In genomic region chr3:130759692-130760338, GRCh38 we compare ENCODE assay signal across 8 cellular contexts.
DNase-seq lines count a peak whose midpoint lies in the region; ATAC-seq and TF ChIP-seq lines count a peak whose summit lies in the region.

No MANE protein-coding gene starts in this region.

- H3K27me3 ChIP-seq in DOHH2 (ENCODE audit: control insufficient read depth, low read length) (no peaks in the 10 kb centered on the region), MM.1S (replicated peaks; ENCODE audit: insufficient read depth, low read length) (no peaks in the 10 kb centered on the region)

- no peak overlapping the region for H2AFZ ChIP-seq in MM.1S (ENCODE audit: low read length)

- H3K9me3 ChIP-seq in DOHH2 (ENCODE audit: control insufficient read depth, insufficient read depth, low read length), result no peaks in the 10 kb centered on the region
- H3K9me3 ChIP-seq in MM.1S (replicated peaks; ENCODE audit: insufficient read depth, low read length), result no peaks in the 10 kb centered on the region

- H3K9ac ChIP-seq in MM.1S (ENCODE audit: low read length), result no peak overlapping the region

- POLR2A ChIA-PET in RWPE1 (lab: Yijun Ruan, JAX; ENCODE audit: low non-redundant PET), result no interaction called here

- H3K9me2 ChIP-seq in DOHH2 (replicated peaks; ENCODE audit: control insufficient read depth, low read length) (no peaks in the 10 kb centered on the region), MM.1S (replicated peaks; ENCODE audit: insufficient read depth, low read length) (no peaks in the 10 kb centered on the region)

- no peaks in the 10 kb centered on the region for H3K9me3 Mint-ChIP-seq in activated naive CD4-positive, alpha-beta T cell treated with anti-CD3 and anti-CD28 coated beads, Interleukin-2, amount 10 ng/mL, durations not matched to agents 7 days and 5 days

- CTCF ChIA-PET in RWPE1 (lab: Yijun Ruan, JAX), result interaction anchor here (0.6 to 0.7 kb wide), 2 partner anchors 133 to 239 kb away, joined by 3 to 5 read pairs; no protein-coding TSS in a partner anchor
- CTCF ChIA-PET in activated naive CD4-positive, alpha-beta T cell treated with anti-CD3 and anti-CD28 coated beads, Interleukin-2, amount 10 ng/mL, durations not matched to agents 7 days and 5 days (lab: Charles Lee), result interaction anchor here (0.9 to 4.9 kb wide), 7 partner anchors 11 to 309 kb away, joined by 3 to 46 read pairs (median 4); partner anchors contain the start of gene ATP2C1

- H3K4me3 ChIP-seq in DOHH2 (ENCODE audit: low read length), result no peak overlapping the region
- no peak overlapping the region for H3K4me3 ChIP-seq in MM.1S (ENCODE audit: low read length)

- H3F3A ChIP-seq in DOHH2 (ENCODE audit: control insufficient read depth, insufficient read depth), result no peaks in the 10 kb centered on the region
- no peaks in the 10 kb centered on the region for H3F3A ChIP-seq in MM.1S (ENCODE audit: insufficient read depth, low read length)

- TF ChIP-seq CTCF in DOHH2 (IDR thresholded peaks at IDR 0.05; ENCODE audit: low read depth, low read length, poor library complexity, severe bottlenecking) (peak; percentile 80), MM.1S (IDR thresholded peaks at IDR 0.05; ENCODE audit: low read length) (peak; percentile 83), RWPE1 (conservative IDR thresholded peaks at IDR 0.05; ENCODE audit: low read depth) (peak; percentile 84)

- H3K36me3 ChIP-seq in DOHH2 (ENCODE audit: control insufficient read depth, low read length) (no peaks in the 10 kb centered on the region), MM.1S (replicated peaks; ENCODE audit: insufficient read depth, low read length) (no peaks in the 10 kb centered on the region)

- intact Hi-C loops in head of caudate nucleus (cut with DNase I), result no loop called here

- H3K27ac Mint-ChIP-seq in activated naive CD4-positive, alpha-beta T cell treated with anti-CD3 and anti-CD28 coated beads, Interleukin-2, amount 10 ng/mL, durations not matched to agents 7 days and 5 days, result no peak overlapping the region

- H3K4me1 ChIP-seq in DOHH2 (ENCODE audit: control insufficient read depth, low read length) (peaks cover 5% of the 10 kb centered on the region; the same call in 1 of the 2 replicates), MM.1S (ENCODE audit: low read length) (peaks cover 11% of the 10 kb centered on the region; the same call in 1 of the 2 replicates)

- H3K27ac ChIP-seq in DOHH2 (ENCODE audit: low read depth, low read length) (no peak overlapping the region), MM.1S (ENCODE audit: low read length) (no peak overlapping the region), RWPE1 (no peak overlapping the region)

- H3K36me3 Mint-ChIP-seq in activated naive CD4-positive, alpha-beta T cell treated with anti-CD3 and anti-CD28 coated beads, Interleukin-2, amount 10 ng/mL, durations not matched to agents 7 days and 5 days, result no peaks in the 10 kb centered on the region

- H4K20me1 ChIP-seq in DOHH2 (ENCODE audit: control insufficient read depth, insufficient read depth, low read depth, low read length) (no peaks in the 10 kb centered on the region), MM.1S (ENCODE audit: insufficient read depth, low read length) (no peaks in the 10 kb centered on the region)

- ATAC-seq in GM21723 (IDR thresholded peaks at IDR 0.05; ENCODE audit: unreplicated experiment) (peak; percentile 75), HG02610 (IDR thresholded peaks at IDR 0.05; ENCODE audit: unreplicated experiment) (no peak)

- H3K4me2 ChIP-seq in DOHH2 (ENCODE audit: low read length) (no peak overlapping the region), MM.1S (ENCODE audit: low read depth, low read length) (peak overlapping the region; percentile 20; the same call in 1 of the 2 replicates)

- peaks cover 12% of the 10 kb centered on the region for H3K4me1 Mint-ChIP-seq in activated naive CD4-positive, alpha-beta T cell treated with anti-CD3 and anti-CD28 coated beads, Interleukin-2, amount 10 ng/mL, durations not matched to agents 7 days and 5 days

- H3K27me3 Mint-ChIP-seq in activated naive CD4-positive, alpha-beta T cell treated with anti-CD3 and anti-CD28 coated beads, Interleukin-2, amount 10 ng/mL, durations not matched to agents 7 days and 5 days, result peaks cover 6% of the 10 kb centered on the region

- DNase-seq in MM.1S (peak; percentile 79), RWPE1 (ENCODE audit: low spot score) (peak; percentile 54), head of caudate nucleus (peak in 39 of 42 donors; percentile 12 to 81 (median 48)), putamen (ENCODE audit: low spot score) (peak; percentile 37)
- peak; percentile 68 for DNase-seq in activated naive CD4-positive, alpha-beta T cell treated with anti-CD3 and anti-CD28 coated beads, Interleukin-2, amount 10 ng/mL, durations not matched to agents 7 days and 5 days

- no peaks in the 10 kb centered on the region for H3K79me2 ChIP-seq in DOHH2 (ENCODE audit: control insufficient read depth, low read length)
- no peaks in the 10 kb centered on the region for H3K79me2 ChIP-seq in MM.1S (ENCODE audit: low read length)

- H3K4me3 Mint-ChIP-seq in activated naive CD4-positive, alpha-beta T cell treated with anti-CD3 and anti-CD28 coated beads, Interleukin-2, amount 10 ng/mL, durations not matched to agents 7 days and 5 days, result no peak overlapping the region
